Comparison of ENCODE assay signal across 1 cellular context in the genomic region with DNA sequence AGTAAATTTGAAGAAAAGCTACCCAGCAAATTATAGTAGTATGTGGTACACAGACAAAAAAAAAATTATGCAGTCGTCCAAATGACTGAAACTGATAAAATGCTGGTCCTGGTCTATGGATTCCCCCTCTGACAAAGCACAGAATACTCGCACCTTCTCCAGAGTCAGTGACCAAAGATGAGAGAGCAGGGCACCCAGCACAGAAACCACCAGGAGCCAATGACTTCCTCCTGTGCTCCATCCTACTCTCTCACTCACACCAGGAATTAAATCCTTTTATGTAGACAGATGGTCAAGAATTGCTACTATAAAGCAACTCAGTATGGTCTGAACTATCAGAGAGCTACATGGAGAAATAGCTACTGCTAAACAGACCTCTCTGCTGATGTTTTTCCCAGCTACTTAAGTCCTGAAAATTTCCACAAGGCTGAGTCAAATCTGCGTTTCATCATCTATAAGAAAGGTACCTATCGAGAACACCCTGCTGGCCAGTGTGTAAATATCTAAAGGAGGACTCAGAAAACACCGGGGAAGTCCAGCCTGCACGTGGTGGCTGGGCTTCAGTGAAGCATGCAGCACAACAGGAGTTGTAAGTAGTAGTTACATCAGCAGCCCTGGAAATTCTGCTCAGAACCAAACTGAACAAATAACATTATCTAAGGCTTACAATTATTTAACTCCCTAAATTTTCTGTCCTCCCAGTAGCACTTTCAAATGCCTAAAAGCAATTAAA.
TF ChIP-seq lines count a peak whose summit lies in the region.

No MANE protein-coding gene starts in this region.

TF ChIP-seq in K562, 482 proteins besides CTCF, POLR2A, EP300 and RAD21 (continued from another document):
- TF ChIP-seq MNT (conservative IDR thresholded peaks at IDR 0.05): 0 out of 4 replicates have a peak, but pooled peaks of 1 of the 2 experiments have one; percentile 33
